ENCODE assay signal across 8 cellular contexts in the genomic region with DNA sequence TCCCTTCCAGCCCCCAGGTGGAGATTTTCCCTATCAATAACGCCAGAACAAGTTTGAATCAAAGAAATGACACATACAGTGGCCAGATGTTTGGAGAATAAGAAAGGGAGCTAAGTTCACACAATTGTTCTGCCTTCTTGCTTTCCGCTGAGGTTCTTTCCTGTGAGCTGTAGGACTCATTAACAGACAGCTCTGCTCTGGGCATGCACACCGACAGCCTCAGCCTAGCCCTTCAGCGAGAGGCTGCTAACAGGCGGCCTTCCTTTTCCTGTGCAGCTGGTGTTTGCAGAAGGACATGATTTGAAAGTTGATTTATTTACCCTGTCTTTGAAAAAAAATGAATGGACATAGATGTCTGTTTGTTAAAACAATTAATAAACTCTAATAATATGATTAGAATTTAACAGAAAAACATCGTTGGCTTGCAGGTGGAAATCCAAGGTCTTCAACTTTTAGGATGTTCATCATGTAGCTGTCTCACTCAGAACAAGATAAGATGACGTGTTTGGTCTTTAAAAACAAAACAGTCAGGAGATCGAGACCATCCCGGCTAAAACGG.
DNase-seq lines count a peak whose midpoint lies in the region; ATAC-seq and TF ChIP-seq lines count a peak whose summit lies in the region.
"Had no signal": no experiment of that assay in that cellular context is flagged by ENCODE, and none has a peak within 500 bp of the region (broad histone marks: within the 10 kb centered on the region; RNA-seq: fewer than 3 reads in every experiment).

No MANE protein-coding gene starts in this region.

- no peak overlapping the region for H3K4me3 ChIP-seq in hepatocyte

- no peak for TF ChIP-seq CTCF in hepatocyte (IDR thresholded peaks at IDR 0.05; ENCODE audit: poor library complexity)
- no peak for TF ChIP-seq CTCF in RWPE1 (conservative IDR thresholded peaks at IDR 0.05; ENCODE audit: low read depth)

- H3K27ac Mint-ChIP-seq in T-helper 2 cell treated with Interferon-gamma antibody and Interleukin-4, amounts not matched to agents 5 μg/mL and 100 μg/mL, for 36 hours = peak overlapping the region; percentile 84

- H4K20me1 ChIP-seq in hepatocyte (ENCODE audit: insufficient read depth, poor library complexity, severe bottlenecking) = no peaks in the 10 kb centered on the region

- H2AFZ ChIP-seq in hepatocyte = no peak overlapping the region

- no peaks in the 10 kb centered on the region for H3K9me2 ChIP-seq in hepatocyte (replicated peaks; ENCODE audit: insufficient read depth)

- ATAC-seq in GM19324 (IDR thresholded peaks at IDR 0.05; ENCODE audit: low FRiP score, unreplicated experiment) (peak; percentile 73), HG03095 (IDR thresholded peaks at IDR 0.05; ENCODE audit: unreplicated experiment) (peak; percentile 82)

- POLR2A ChIA-PET in RWPE1 (lab: Yijun Ruan, JAX; ENCODE audit: low non-redundant PET) = interaction anchor here (0.5 to 0.6 kb wide), 2 partner anchors 231 to 1694 kb away, joined by 4 read pairs; no protein-coding TSS in a partner anchor

- peaks cover 25% of the 10 kb centered on the region for H3K4me1 Mint-ChIP-seq in T-helper 2 cell treated with Interferon-gamma antibody and Interleukin-4, amounts not matched to agents 5 μg/mL and 100 μg/mL, for 36 hours (ENCODE audit: low read depth)

- no peaks in the 10 kb centered on the region for H3K9me3 Mint-ChIP-seq in T-helper 2 cell treated with Interferon-gamma antibody and Interleukin-4, amounts not matched to agents 5 μg/mL and 100 μg/mL, for 36 hours

- H3K4me1 ChIP-seq in hepatocyte (ENCODE audit: insufficient read depth) = no peaks in the 10 kb centered on the region

- H3K27me3 Mint-ChIP-seq in T-helper 2 cell treated with Interferon-gamma antibody and Interleukin-4, amounts not matched to agents 5 μg/mL and 100 μg/mL, for 36 hours (ENCODE audit: low read depth) = no peaks in the 10 kb centered on the region

- H3K79me2 ChIP-seq in hepatocyte = no peaks in the 10 kb centered on the region

- H3K9me3 ChIP-seq in hepatocyte (ENCODE audit: low read depth) = no peaks in the 10 kb centered on the region

- H3K27ac ChIP-seq in hepatocyte = peak overlapping the region; percentile 15
- no peak overlapping the region for H3K27ac ChIP-seq in RWPE1

- peak overlapping the region; percentile 75 for H3K4me3 Mint-ChIP-seq in T-helper 2 cell treated with Interferon-gamma antibody and Interleukin-4, amounts not matched to agents 5 μg/mL and 100 μg/mL, for 36 hours

- CTCF ChIA-PET in RWPE1 (lab: Yijun Ruan, JAX) = no interaction called here

- H3K36me3 ChIP-seq in hepatocyte (replicated peaks; ENCODE audit: insufficient read depth, low read depth) = no peaks in the 10 kb centered on the region

- WGBS in hepatocyte (ENCODE audit: low lambda C conversion rate, missing lambda C conversion rate) = 72% methylated on average over 10 of the region's 10 CpGs

- H3K4me2 ChIP-seq in hepatocyte = no peak overlapping the region

- peak; percentile 5 for DNase-seq in T-helper 2 cell treated with Interferon-gamma antibody and Interleukin-4, amounts not matched to agents 5 μg/mL and 100 μg/mL, for 36 hours (ENCODE audit: low spot score)
- DNase-seq in hepatocyte (ENCODE audit: low spot score) = no peak
- DNase-seq in 8988T = no peak
- DNase-seq in RWPE1 (ENCODE audit: low spot score) = no peak
- no peak for DNase-seq in cerebellar cortex (ENCODE audit: low spot score)

- peaks cover 1% of the 10 kb centered on the region for H3K36me3 Mint-ChIP-seq in T-helper 2 cell treated with Interferon-gamma antibody and Interleukin-4, amounts not matched to agents 5 μg/mL and 100 μg/mL, for 36 hours (ENCODE audit: low read depth)
- H3K36me3 Mint-ChIP-seq: brain had no signal

- no peaks in the 10 kb centered on the region for H3K27me3 ChIP-seq in hepatocyte
